In the genomic region with DNA sequence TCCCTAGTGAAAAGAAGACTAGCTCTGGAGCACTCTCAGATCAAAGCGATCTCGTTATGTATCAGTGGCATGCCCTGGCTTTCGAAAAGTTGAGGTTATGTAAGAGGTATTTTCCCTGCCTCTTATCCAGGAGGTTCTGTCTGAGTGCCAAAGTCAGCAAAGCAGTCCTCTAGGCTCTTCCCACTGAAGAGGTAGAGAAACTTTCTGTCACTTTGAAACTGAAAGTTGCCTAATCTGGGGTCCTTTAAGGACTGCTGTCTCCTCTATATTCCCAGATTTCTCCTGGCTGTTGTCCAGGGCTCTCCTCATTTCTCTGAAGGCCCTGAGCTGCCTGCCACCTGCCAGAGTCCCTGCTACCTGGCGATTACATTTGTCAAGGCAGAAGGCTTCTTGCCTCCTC, we compare ENCODE assay signal across 1 cellular context.
TF ChIP-seq lines count a peak whose summit lies in the region.

No MANE protein-coding gene starts in this region.

TF ChIP-seq in IMR-90, 13 proteins besides CTCF, POLR2A, EP300 and RAD21 (continued from another document):
- TF ChIP-seq USF2 (IDR thresholded peaks at IDR 0.05; ENCODE audit: low read depth, low read length), result no peak
- TF ChIP-seq NFE2L2 (IDR thresholded peaks at IDR 0.05; ENCODE audit: low read depth, low read length), result no peak
- TF ChIP-seq CEBPB (IDR thresholded peaks at IDR 0.05; ENCODE audit: low read depth, low read length), result no peak
- TF ChIP-seq MXI1 (IDR thresholded peaks at IDR 0.05; ENCODE audit: borderline replicate concordance, low read depth, low read length), result no peak
- no peak for TF ChIP-seq MAFK (IDR thresholded peaks at IDR 0.05; ENCODE audit: low read depth, low read length)
